ENCODE assay signal across 8 cellular contexts in the genomic region with DNA sequence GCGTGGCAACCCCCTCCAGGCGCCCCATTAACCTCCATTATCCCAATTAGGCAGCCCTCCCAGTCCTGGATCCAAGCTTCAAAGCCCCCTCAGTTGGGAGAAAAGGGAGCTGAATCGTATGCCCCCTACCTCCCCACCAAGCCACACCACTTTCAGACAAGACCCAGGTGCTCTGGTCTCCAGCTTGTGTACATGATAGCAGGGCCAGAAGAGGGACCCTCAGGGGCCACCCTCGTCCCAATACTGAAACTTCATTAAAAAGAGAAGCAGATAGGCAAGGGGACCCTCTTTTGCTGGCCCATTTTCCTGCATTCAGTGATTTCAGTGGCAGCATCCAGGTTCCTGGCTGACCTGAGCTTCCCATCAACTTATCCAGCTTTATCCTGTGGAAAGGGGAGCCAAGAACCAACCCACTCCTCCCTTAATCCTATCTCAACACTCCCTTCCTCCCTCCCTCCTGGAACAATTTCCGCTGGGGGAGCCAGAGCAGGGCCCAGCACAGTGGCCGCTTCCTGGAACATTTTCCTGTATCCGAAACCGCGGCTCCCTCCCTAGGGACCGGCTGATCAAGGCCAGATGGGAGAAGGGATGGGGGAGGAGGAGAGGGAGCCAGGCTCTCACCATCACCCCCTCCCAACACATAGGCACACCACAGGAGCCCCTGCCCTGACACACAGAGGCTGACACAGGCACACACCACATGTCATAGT. TPM values are rescaled to one million over a fixed set of nuclear protein-coding genes. Genes with fewer than 3 reads are reported as not detected.
A peak's percentile ranks its signal among the peaks of the same experiment; 100 is the strongest.
DNase-seq lines count a peak whose midpoint lies in the region; ATAC-seq and TF ChIP-seq lines count a peak whose summit lies in the region.

No MANE protein-coding gene starts in this region.

- ATAC-seq in GM21367 (IDR thresholded peaks at IDR 0.05; ENCODE audit: unreplicated experiment), result no peak
- no peak for ATAC-seq in HG02973 (IDR thresholded peaks at IDR 0.05; ENCODE audit: unreplicated experiment)

- H3K4me3 Mint-ChIP-seq in chondrocyte (ENCODE audit: unreplicated experiment), result peak overlapping the region; percentile 95

- peaks cover 16% of the 10 kb centered on the region for H3K4me1 Mint-ChIP-seq in chondrocyte (ENCODE audit: low read depth)

- H3K4me3 ChIP-seq in BE2C (ENCODE audit: low read depth, low read length), result peak overlapping the region; percentile 73
- peak overlapping the region; percentile 59 for H3K4me3 ChIP-seq in LNCaP clone FGC (ENCODE audit: low read depth, low read length)
- H3K4me3 ChIP-seq in muscle layer of colon (ENCODE audit: low read depth in 1 of 2, low read length in 2 of 2), result no peak overlapping the region

- H3K27me3 ChIP-seq in BE2C (no peaks in the 10 kb centered on the region), muscle layer of colon (ENCODE audit: control insufficient read depth in 1 of 2, insufficient read depth in 2 of 2, low read length in 2 of 2) (no peaks in the 10 kb centered on the region)

- TF ChIP-seq CTCF in BE2C (IDR thresholded peaks at IDR 0.05; ENCODE audit: low read depth, low read length) (no peak), LNCaP clone FGC (IDR thresholded peaks at IDR 0.05; ENCODE audit: control insufficient read depth, extremely low read depth, insufficient read depth) (no peak), chondrocyte (IDR thresholded peaks at IDR 0.05) (peak; percentile 63)

- H3K36me3 ChIP-seq in BE2C (no peaks in the 10 kb centered on the region), muscle layer of colon (ENCODE audit: insufficient read depth, low read length) (no peaks in the 10 kb centered on the region)

- no peak overlapping the region for H3K9ac ChIP-seq in muscle layer of colon (ENCODE audit: low read length)

- DNase-seq in BE2C (peak; percentile 92), LNCaP clone FGC (ENCODE audit: low read depth) (no peak), chondrocyte (ENCODE audit: low spot score) (no peak), NCI-H446 (lab: John Stamatoyannopoulos, UW) (no peak), iPS-NIHi7 (ENCODE audit: extremely low spot score) (no peak)

- no peaks in the 10 kb centered on the region for H3K36me3 Mint-ChIP-seq in chondrocyte (ENCODE audit: low read depth)

- H3K27me3 Mint-ChIP-seq in chondrocyte (ENCODE audit: low read depth), result peaks cover 3% of the 10 kb centered on the region

- H3K9me3 Mint-ChIP-seq in chondrocyte (ENCODE audit: low read depth), result no peaks in the 10 kb centered on the region

- peaks cover 18% of the 10 kb centered on the region for H3K4me1 ChIP-seq in BE2C
- H3K4me1 ChIP-seq in muscle layer of colon (ENCODE audit: insufficient read depth, low read length), result peaks cover 9% of the 10 kb centered on the region

- H3K27ac Mint-ChIP-seq in chondrocyte (ENCODE audit: unreplicated experiment), result peak overlapping the region; percentile 97

- peak overlapping the region; percentile 95 for H3K27ac ChIP-seq in muscle layer of colon (ENCODE audit: low read depth, low read length)

- no peaks in the 10 kb centered on the region for H3K9me3 ChIP-seq in BE2C
- no peaks in the 10 kb centered on the region for H3K9me3 ChIP-seq in muscle layer of colon (ENCODE audit: low read length)

RNA-seq across cellular contexts. Expression of gene SP7, which starts 9.5 kb away (rescaled TPM):
- polyA plus RNA-seq in BE2C (2012; ENCODE audit: insufficient read depth, insufficient read length, low read depth), result 2.0 TPM
- total RNA-seq in chondrocyte, result not detected in 3 replicates

RNA-seq across cellular contexts. Expression of gene AAAS, which starts 24.2 kb away (rescaled TPM):
- polyA plus RNA-seq in BE2C (2012; ENCODE audit: insufficient read depth, insufficient read length, low read depth), result 93.5 TPM
- total RNA-seq in chondrocyte, result 48.6 to 71.1 TPM (median 52.8 TPM) in 3 replicates

RNA-seq across cellular contexts. Expression of gene SP1, which starts 34.3 kb away (rescaled TPM):
- polyA plus RNA-seq in BE2C (2012; ENCODE audit: insufficient read depth, insufficient read length, low read depth), result 30.4 TPM
- total RNA-seq in chondrocyte, result 57.1 to 59.7 TPM (median 59.0 TPM) in 3 replicates

RNA-seq across cellular contexts. Expression of gene MYG1, which starts 46.1 kb away (rescaled TPM):
- polyA plus RNA-seq in BE2C (2012; ENCODE audit: insufficient read depth, insufficient read length, low read depth), result 177 TPM
- total RNA-seq in chondrocyte, result 44.1 to 47.0 TPM (median 47.0 TPM) in 3 replicates

RNA-seq across cellular contexts. Expression of gene PFDN5, which starts 50.3 kb away (rescaled TPM):
- 694 TPM for polyA plus RNA-seq in BE2C (2012; ENCODE audit: insufficient read depth, insufficient read length, low read depth)
- 266 to 309 TPM (median 274 TPM) in 3 replicates for total RNA-seq in chondrocyte

Comparison
In these comparisons a context has a peak if more than half of its experiments do, and no peak if none do; other contexts are left out.
1. H3K4me3 ChIP-seq: peak in BE2C (single experiment) and LNCaP clone FGC (single experiment); none in muscle layer of colon (0 of 2).